In the genomic region with DNA sequence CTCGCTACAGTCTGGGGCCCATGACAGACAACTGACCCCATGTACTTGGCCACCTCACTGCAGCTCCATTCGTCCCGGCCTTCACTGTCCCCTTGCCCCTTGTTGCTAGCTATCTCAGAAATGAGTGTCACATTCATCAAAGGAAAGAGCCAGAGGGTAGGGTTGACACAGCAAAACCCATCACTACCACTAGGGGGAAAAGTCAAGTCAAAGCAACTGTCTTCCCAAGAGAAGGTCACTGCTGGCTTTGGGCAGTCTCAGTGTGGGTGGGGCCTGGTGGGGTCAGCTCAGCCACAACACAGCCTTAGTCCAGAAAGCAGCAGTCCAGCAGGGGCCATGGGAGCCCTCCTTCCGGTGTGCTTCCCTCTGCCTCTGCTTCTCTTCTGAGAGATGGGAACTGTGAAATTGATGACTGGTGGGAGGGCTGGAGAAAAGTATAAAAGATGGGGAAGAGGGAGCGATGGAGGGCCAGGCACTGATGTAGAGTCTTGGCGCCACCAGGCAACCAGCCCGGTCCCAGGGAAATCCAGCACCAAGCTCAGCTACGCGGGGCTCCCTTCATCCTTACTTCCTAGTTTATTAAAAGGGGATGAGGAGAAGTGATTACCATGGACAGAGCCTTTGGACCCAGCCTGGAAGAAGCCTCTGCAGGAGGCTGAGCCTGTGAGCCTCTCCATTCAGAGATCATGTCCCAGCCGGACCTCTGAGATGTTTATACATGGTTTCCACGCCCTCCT, we compare ENCODE assay signal across 8 cellular contexts. TPM values are rescaled to one million over a fixed set of nuclear protein-coding genes. Genes with fewer than 3 reads are reported as not detected.
DNase-seq lines count a peak whose midpoint lies in the region; ATAC-seq, FAIRE-seq and TF ChIP-seq lines count a peak whose summit lies in the region.

No MANE protein-coding gene starts in this region.

- no peaks in the 10 kb centered on the region for H3K36me3 Mint-ChIP-seq in stimulated activated memory B cell treated with anti-CD40 and anti-IgM and Interleukin-4, amounts not matched to agents 10 μg/mL and 1 μg/mL and 100 μg/mL, for 72 hours

- no peak for TF ChIP-seq POLR2A in A549 (IDR thresholded peaks at IDR 0.05; ENCODE audit: low read length)

- peak in 1 of 2 experiments; percentile 31; a peak in 2 of 5 replicates for TF ChIP-seq RAD21 in A549 (conservative IDR thresholded peaks at IDR 0.05 in 1 of 2, IDR thresholded peaks at IDR 0.05 in 1 of 2)

- DNase-seq in A549 (ENCODE audit: low read depth in 1 of 2, low spot score in 1 of 2) (peak; percentile 44 to 46), GM10266 (ENCODE audit: extremely low spot score) (peak; percentile 31), OCI-M1 (lab: John Stamatoyannopoulos, UW) (peak; percentile 17), foreskin fibroblast (peak in 1 of 2 donors; percentile 22), left colon (no peak), HPDE6-E6E7 (ENCODE audit: extremely low spot score) (no peak)

- H3K9me3 ChIP-seq in A549: no peaks in the 10 kb centered on the region

- no peak for FAIRE-seq in A549 (lab: Jason Lieb, UNC)

- no peaks in the 10 kb centered on the region for H3K4me1 Mint-ChIP-seq in stimulated activated memory B cell treated with anti-CD40 and anti-IgM and Interleukin-4, amounts not matched to agents 10 μg/mL and 1 μg/mL and 100 μg/mL, for 72 hours

- H3K4me1 ChIP-seq in A549: no peaks in the 10 kb centered on the region

- 72% methylated on average over 10 of the region's 11 CpGs for WGBS in A549 (ENCODE audit: missing lambda C conversion rate)

- H3K27me3 Mint-ChIP-seq in stimulated activated memory B cell treated with anti-CD40 and anti-IgM and Interleukin-4, amounts not matched to agents 10 μg/mL and 1 μg/mL and 100 μg/mL, for 72 hours: peaks cover 9% of the 10 kb centered on the region

- H3K4me3 ChIP-seq in A549 (no peak overlapping the region), foreskin fibroblast (ENCODE audit: low read depth in 1 of 2, low read length in 2 of 2) (no peak overlapping the region)

- TF ChIP-seq CTCF in A549 (IDR thresholded peaks at IDR 0.05) (peak; percentile 23; the same call in 1 of the 3 replicates), GM10266 (IDR thresholded peaks at IDR 0.05; ENCODE audit: control insufficient read depth, insufficient read depth, low read depth, missing control alignments) (peak; percentile 34), foreskin fibroblast (IDR thresholded peaks at IDR 0.05; ENCODE audit: low read depth, low read length) (peak; percentile 22)

- ATAC-seq in A549 (peak; percentile 64 to 94; a peak in 5 of 6 replicates), left colon (no peak), GM19023 (IDR thresholded peaks at IDR 0.05; ENCODE audit: unreplicated experiment) (no peak)
- ATAC-seq in stimulated activated memory B cell treated with anti-CD40 and anti-IgM and Interleukin-4, amounts not matched to agents 10 μg/mL and 1 μg/mL and 100 μg/mL, for 72 hours: no peak

- POLR2A ChIA-PET in A549 (lab: Yijun Ruan, JAX): no interaction called here

- H3K27ac Mint-ChIP-seq in stimulated activated memory B cell treated with anti-CD40 and anti-IgM and Interleukin-4, amounts not matched to agents 10 μg/mL and 1 μg/mL and 100 μg/mL, for 72 hours: no peak overlapping the region

- TF ChIP-seq EP300 in A549 (IDR thresholded peaks at IDR 0.05): no peak

- H3K27ac ChIP-seq in A549: no peak overlapping the region

- CTCF ChIA-PET in A549 (lab: Yijun Ruan, JAX): interaction anchor here (0.7 to 1.8 kb wide), 4 partner anchors 9 to 18 kb away, joined by 3 to 4 read pairs (median 4); no protein-coding TSS in a partner anchor

- H3K4me3 Mint-ChIP-seq in stimulated activated memory B cell treated with anti-CD40 and anti-IgM and Interleukin-4, amounts not matched to agents 10 μg/mL and 1 μg/mL and 100 μg/mL, for 72 hours: no peak overlapping the region

- no peaks in the 10 kb centered on the region for H3K9me3 Mint-ChIP-seq in stimulated activated memory B cell treated with anti-CD40 and anti-IgM and Interleukin-4, amounts not matched to agents 10 μg/mL and 1 μg/mL and 100 μg/mL, for 72 hours

- intact Hi-C loops in left colon (cut with DNase I, micrococcal nuclease): no loop called here

- H3K4me2 ChIP-seq in A549: no peak overlapping the region

TF ChIP-seq in A549, 52 proteins besides CTCF, POLR2A, EP300 and RAD21:
- no peak for TF ChIP-seq FOSB (CRISPR knock-in tag; IDR thresholded peaks at IDR 0.05)
- TF ChIP-seq RARB (CRISPR knock-in tag; IDR thresholded peaks at IDR 0.05): no peak
- TF ChIP-seq HEYL (CRISPR knock-in tag; IDR thresholded peaks at IDR 0.05): no peak
- TF ChIP-seq SREBF2 (IDR thresholded peaks at IDR 0.05): no peak
TF ChIP-seq in A549: peak in this region for 0.

RNA-seq across cellular contexts. Expression of a gene that starts 58.0 kb away (rescaled TPM):
- polyA plus RNA-seq in A549 (2011; rRNA removed): 0.34 and 0.42 TPM in 2 replicates
- polyA plus RNA-seq in A549 (2012; cell fraction: cytosol; rRNA removed): 0.25 and 0.38 TPM in 2 replicates
- polyA plus RNA-seq in A549 (2012; cell fraction: nucleus; rRNA removed): 0.04 and 0.26 TPM in 2 replicates
- polyA plus RNA-seq in A549 (2017; fragmentation: RNase III; extraction: RNeasy Plus Mini Kit Qiagen cat#74134 plus additional on column Dnase treatment): 0.12 to 0.32 TPM (median 0.22 TPM) in 3 replicates
- 0.83 and 1.8 TPM in 2 replicates for polyA minus RNA-seq in A549 (2011; rRNA and poly(A)+ RNA removed)
- 1 to 10 TPM; 1.1 to 1.3 TPM for total RNA-seq in left colon

Comparison
In these comparisons a context has a peak if more than half of its experiments do, and no peak if none do; other contexts are left out.
1. ATAC-seq: peak in A549 (2 of 2); none in stimulated activated memory B cell treated with anti-CD40 and anti-IgM and Interleukin-4, amounts not matched to agents 10 μg/mL and 1 μg/mL and 100 μg/mL, for 72 hours (single experiment), left colon (single experiment) and GM19023 (single experiment).
2. DNase-seq: peak in A549 (2 of 2), GM10266 (single experiment) and OCI-M1 (single experiment); none in left colon (0 of 2) and HPDE6-E6E7 (single experiment).
3. Peak in every context shown above with its lines, with median percentiles within 50 percentile points of each other: CTCF ChIP-seq.